Comparison of ENCODE assay signal across 8 cellular contexts in the genomic region with DNA sequence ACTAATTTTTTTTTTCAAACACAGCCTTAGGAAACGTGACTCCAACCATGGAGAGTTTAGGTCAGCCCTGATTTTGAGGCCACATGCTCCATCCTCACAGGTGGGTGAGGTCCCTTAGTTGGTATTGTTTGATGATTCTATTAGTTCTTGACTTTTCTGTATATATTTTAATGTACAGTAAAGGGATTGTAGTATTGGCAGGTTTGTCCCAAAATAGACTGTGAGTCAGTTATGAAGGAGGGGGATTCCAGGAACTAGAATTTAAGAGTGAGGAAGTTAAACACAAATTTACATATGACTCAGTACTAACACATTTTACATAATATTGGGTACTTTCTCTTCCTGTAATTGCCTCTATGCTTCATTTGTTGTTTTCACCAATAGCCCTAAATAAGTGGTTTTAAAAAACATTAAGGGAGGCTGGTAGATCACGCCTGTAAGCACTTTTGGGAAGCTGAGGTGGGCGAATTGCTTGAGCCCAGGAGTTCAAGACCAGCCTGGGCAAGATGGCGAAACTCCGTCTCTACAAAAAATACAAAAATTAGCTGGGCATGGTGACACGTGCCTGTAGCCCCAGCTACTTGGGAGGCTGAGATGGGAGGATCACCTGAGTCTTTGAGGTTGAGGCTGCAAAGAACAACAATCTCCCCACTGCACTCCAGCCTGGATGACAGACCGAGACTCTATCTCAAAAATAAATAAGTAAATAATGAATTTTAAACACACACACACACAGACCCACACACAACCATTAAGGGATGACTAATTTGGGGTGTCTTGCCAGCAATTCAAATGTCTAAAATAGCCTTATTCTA.
DNase-seq lines count a peak whose midpoint lies in the region; ATAC-seq and TF ChIP-seq lines count a peak whose summit lies in the region.

No MANE protein-coding gene starts in this region.

- ATAC-seq in GM21529 (IDR thresholded peaks at IDR 0.05; ENCODE audit: unreplicated experiment) = peak; percentile 95

- H3K27me3 Mint-ChIP-seq in IgD-negative memory B cell = no peaks in the 10 kb centered on the region

- H3K4me3 ChIP-seq in GM12864 (ENCODE audit: low read depth, low read length) = no peak overlapping the region
- H3K4me3 ChIP-seq in astrocyte of the cerebellum (ENCODE audit: low read depth, low read length) = no peak overlapping the region

- H3K9me3 Mint-ChIP-seq in IgD-negative memory B cell = peaks cover 0 to 1% (median 0%) of the 10 kb centered on the region in 3 donors

- H3K36me3 Mint-ChIP-seq in IgD-negative memory B cell = peaks cover 2% of the 10 kb centered on the region

- TF ChIP-seq CTCF in GM12864 (IDR thresholded peaks at IDR 0.05; ENCODE audit: low read depth, low read length, missing control alignments) = no peak
- TF ChIP-seq CTCF in astrocyte of the cerebellum (IDR thresholded peaks at IDR 0.05; ENCODE audit: low read depth, low read length, missing control alignments) = no peak

- H3K27ac Mint-ChIP-seq in IgD-negative memory B cell = peak overlapping the region; percentile 70 to 98 (median 91)

- peak overlapping the region in 3 of 4 donors; percentile 51 to 81 (median 74) for H3K4me3 Mint-ChIP-seq in IgD-negative memory B cell

- DNase-seq in GM12864 (ENCODE audit: low read depth) (peak; percentile 70), astrocyte of the cerebellum (ENCODE audit: low read depth) (peak; percentile 51), putamen (ENCODE audit: low spot score) (peak; percentile 56), NCI-H1417 (lab: John Stamatoyannopoulos, UW) (no peak), NCI-H1048 (lab: John Stamatoyannopoulos, UW) (no peak)
- DNase-seq in stimulated activated CD4-positive, alpha-beta T cell treated with anti-CD3 and anti-CD28 coated beads, Interleukin-2, amount 100 ng/mL, for 48 hours = no peak

- H3K4me1 Mint-ChIP-seq in IgD-negative memory B cell = peaks cover 26 to 33% (median 31%) of the 10 kb centered on the region in 3 donors

- in situ Hi-C loops in astrocyte of the cerebellum (cut with HindIII; ENCODE audit: low sequenced_read_pairs) = no loop called here

Comparison
In these comparisons a context has a peak if more than half of its experiments do, and no peak if none do; other contexts are left out.
1. DNase-seq: peak in GM12864 (single experiment), astrocyte of the cerebellum (single experiment) and putamen (single experiment); none in stimulated activated CD4-positive, alpha-beta T cell treated with anti-CD3 and anti-CD28 coated beads, Interleukin-2, amount 100 ng/mL, for 48 hours (0 of 2), NCI-H1417 (0 of 3) and NCI-H1048 (single experiment).